Comparison of ENCODE assay signal across 16 cellular contexts in genomic region chr1:91924146-91924545, GRCh38. TPM values are rescaled to one million over a fixed set of nuclear protein-coding genes. Genes with fewer than 3 reads are reported as not detected.
A peak's percentile ranks its signal among the peaks of the same experiment; 100 is the strongest.
DNase-seq lines count a peak whose midpoint lies in the region; ATAC-seq and TF ChIP-seq lines count a peak whose summit lies in the region.
"Had no signal": no experiment of that assay in that cellular context is flagged by ENCODE, and none has a peak within 500 bp of the region (broad histone marks: within the 10 kb centered on the region; RNA-seq: fewer than 3 reads in every experiment).

No MANE protein-coding gene starts in this region.

- H3K27ac ChIP-seq in AG04450 (ENCODE audit: low read depth, low read length): peak overlapping the region; percentile 25
- H3K27ac ChIP-seq: BLaER1 treated with 17β-estradiol and CSF1 and Interleukin-3, amounts not matched to agents 10 nM and 100 nM had no signal

- no peak overlapping the region for H3K4me3 ChIP-seq in AG04450 (ENCODE audit: low read depth, low read length)
- H3K4me3 ChIP-seq in kidney epithelial cell (ENCODE audit: low read depth, low read length): no peak overlapping the region
- H3K4me3 ChIP-seq in Caco-2 (ENCODE audit: low read depth, low read length): no peak overlapping the region
- H3K4me3 ChIP-seq: BLaER1 treated with 17β-estradiol and CSF1 and Interleukin-3, amounts not matched to agents 10 nM and 100 nM had no signal

- H3K4me3 Mint-ChIP-seq in Caco-2 (ENCODE audit: unreplicated experiment) (no peak overlapping the region), glutamatergic neuron (ENCODE audit: unreplicated experiment) (no peak overlapping the region)
- H3K4me3 Mint-ChIP-seq: endodermal cell; neural crest cell; stimulated activated naive B cell treated with anti-CD40 and anti-IgM and Interleukin-4, amounts not matched to agents 10 μg/mL and 1 μg/mL and 100 μg/mL, for 72 hours had no signal

- no peaks in the 10 kb centered on the region for H3K27me3 ChIP-seq in AG04450 (ENCODE audit: control insufficient read depth, insufficient read depth, low read length)
- no peaks in the 10 kb centered on the region for H3K27me3 ChIP-seq in kidney epithelial cell (ENCODE audit: control insufficient read depth, insufficient read depth, low read length)
- H3K27me3 ChIP-seq in Caco-2 (replicated peaks; ENCODE audit: control insufficient read depth, insufficient read depth, low read length): no peaks in the 10 kb centered on the region
- H3K27me3 ChIP-seq: BLaER1 treated with 17β-estradiol and CSF1 and Interleukin-3, amounts not matched to agents 10 nM and 100 nM had no signal

- H3K4me1 Mint-ChIP-seq in Caco-2 (ENCODE audit: low read depth, unreplicated experiment) (peaks cover 3% of the 10 kb centered on the region), glutamatergic neuron (ENCODE audit: low read depth, unreplicated experiment) (no peaks in the 10 kb centered on the region)
- H3K4me1 Mint-ChIP-seq: stimulated activated naive B cell treated with anti-CD40 and anti-IgM and Interleukin-4, amounts not matched to agents 10 μg/mL and 1 μg/mL and 100 μg/mL, for 72 hours had no signal

- no peaks in the 10 kb centered on the region for H3K4me1 ChIP-seq in Caco-2

- TF ChIP-seq CTCF in AG04450 (IDR thresholded peaks at IDR 0.05; ENCODE audit: low read depth, low read length): no peak
- TF ChIP-seq CTCF in kidney epithelial cell (IDR thresholded peaks at IDR 0.05; ENCODE audit: insufficient read depth, low read length, poor library complexity, severe bottlenecking): no peak
- TF ChIP-seq CTCF in Caco-2 (IDR thresholded peaks at IDR 0.05; ENCODE audit: insufficient read depth in 1 of 2, low read depth in 1 of 2, low read length in 1 of 2, severe bottlenecking in 1 of 2, unreplicated experiment in 1 of 2): no peak
- TF ChIP-seq CTCF in glutamatergic neuron (IDR thresholded peaks at IDR 0.05; ENCODE audit: partially characterized antibody, unreplicated experiment): no peak

- H3K27ac Mint-ChIP-seq in Caco-2 (ENCODE audit: unreplicated experiment): no peak overlapping the region
- no peak overlapping the region for H3K27ac Mint-ChIP-seq in glutamatergic neuron (ENCODE audit: unreplicated experiment)
- H3K27ac Mint-ChIP-seq: endodermal cell; stimulated activated naive B cell treated with anti-CD40 and anti-IgM and Interleukin-4, amounts not matched to agents 10 μg/mL and 1 μg/mL and 100 μg/mL, for 72 hours had no signal

- H3K9me3 ChIP-seq in AG04450 (ENCODE audit: control insufficient read depth, insufficient read depth, low read length): no peaks in the 10 kb centered on the region
- H3K9me3 ChIP-seq in Caco-2: no peaks in the 10 kb centered on the region
- H3K9me3 ChIP-seq: BLaER1 treated with 17β-estradiol and CSF1 and Interleukin-3, amounts not matched to agents 10 nM and 100 nM had no signal

- no peak for ATAC-seq in HG02571 (IDR thresholded peaks at IDR 0.05; ENCODE audit: unreplicated experiment)
- ATAC-seq: activated CD4-positive, CD25-positive, alpha-beta regulatory T cell treated with anti-CD3 and anti-CD28 coated beads, Interleukin-2, amount 50 U/mL, for 24 hours; stimulated activated naive B cell treated with anti-CD40 and anti-IgM and Interleukin-4, amounts not matched to agents 10 μg/mL and 1 μg/mL and 100 μg/mL, for 72 hours had no signal

- CTCF ChIA-PET in AG04450 (lab: Charles Lee) (interaction anchor here (1.0 to 8.2 kb wide), 2 partner anchors 40 to 411 kb away, joined by 3 to 303 read pairs; no protein-coding TSS in a partner anchor), Caco-2 (lab: Charles Lee) (no interaction called here)

- DNase-seq in AG04450 (ENCODE audit: low read depth, low spot score) (peak; percentile 51), HS-27A (ENCODE audit: low read depth) (peak; percentile 63), astrocyte of the hippocampus (ENCODE audit: low read depth, low spot score) (peak; percentile 67), kidney epithelial cell (ENCODE audit: low read depth) (peak; percentile 62), Caco-2 (no peak), glutamatergic neuron (no peak), GOT3 (lab: John Stamatoyannopoulos, UW) (no peak)
- DNase-seq: activated naive CD4-positive, alpha-beta T cell treated with anti-CD3 and anti-CD28 coated beads, Interleukin-2, amount 50 U/mL, for 16 hours; endodermal cell; SHP77 treated with DMSO at 0.1 percent for 48 hours; stimulated activated naive B cell treated with anti-CD40 and anti-IgM and Interleukin-4, amounts not matched to agents 10 μg/mL and 1 μg/mL and 100 μg/mL, for 72 hours had no signal

- H3K36me3 Mint-ChIP-seq in Caco-2 (ENCODE audit: insufficient read depth, unreplicated experiment) (no peaks in the 10 kb centered on the region), glutamatergic neuron (ENCODE audit: unreplicated experiment) (peaks cover 5% of the 10 kb centered on the region)
- H3K36me3 Mint-ChIP-seq: stimulated activated naive B cell treated with anti-CD40 and anti-IgM and Interleukin-4, amounts not matched to agents 10 μg/mL and 1 μg/mL and 100 μg/mL, for 72 hours had no signal

- H3K27me3 Mint-ChIP-seq in Caco-2 (ENCODE audit: insufficient read depth, unreplicated experiment) (no peaks in the 10 kb centered on the region), glutamatergic neuron (ENCODE audit: unreplicated experiment) (peaks cover 2% of the 10 kb centered on the region)

- POLR2A ChIA-PET in AG04450 (lab: Yijun Ruan, JAX): no interaction called here
- POLR2A ChIA-PET in Caco-2 (lab: Charles Lee): no interaction called here

- no TSS peak for BruUV-seq in Caco-2 (replicated peaks; lab: Mats Ljungman, UMichigan)

- no peaks in the 10 kb centered on the region for H3K9me3 Mint-ChIP-seq in Caco-2 (ENCODE audit: unreplicated experiment)
- no peaks in the 10 kb centered on the region for H3K9me3 Mint-ChIP-seq in glutamatergic neuron (ENCODE audit: unreplicated experiment)
- H3K9me3 Mint-ChIP-seq: endodermal cell; stimulated activated naive B cell treated with anti-CD40 and anti-IgM and Interleukin-4, amounts not matched to agents 10 μg/mL and 1 μg/mL and 100 μg/mL, for 72 hours had no signal

- H3K36me3 ChIP-seq in kidney epithelial cell (ENCODE audit: control insufficient read depth, insufficient read depth, low read length) (no peaks in the 10 kb centered on the region), Caco-2 (ENCODE audit: control insufficient read depth, insufficient read depth, low read length) (no peaks in the 10 kb centered on the region)
- H3K36me3 ChIP-seq: BLaER1 treated with 17β-estradiol and CSF1 and Interleukin-3, amounts not matched to agents 10 nM and 100 nM had no signal

- intact Hi-C loops in Caco-2 (cut with micrococcal nuclease; ENCODE audit: unreplicated experiment): loop anchor here (10.0 kb wide), 1 partner anchor 129 kb away; no protein-coding TSS in a partner anchor

RNA-seq across cellular contexts. Expression of gene BRDT, which starts 25.1 kb away (rescaled TPM):
- polyA plus RNA-seq in AG04450 (2011; rRNA removed): not detected in 2 replicates
- not detected in 2 replicates for polyA minus RNA-seq in AG04450 (2011; rRNA and poly(A)+ RNA removed)
- total RNA-seq in kidney epithelial cell: not detected in 2 replicates
- total RNA-seq in Caco-2 (2022): not detected in 2 replicates
- not detected for total RNA-seq in glutamatergic neuron (ENCODE audit: unreplicated experiment)
- total RNA-seq: H1, neural crest cell had no signal

RNA-seq across cellular contexts. Expression of gene TGFBR3, which starts 38.2 kb away (rescaled TPM):
- polyA plus RNA-seq in AG04450 (2011; rRNA removed): 24.2 and 36.5 TPM in 2 replicates
- 88.9 and 89.2 TPM in 2 replicates for polyA minus RNA-seq in AG04450 (2011; rRNA and poly(A)+ RNA removed)
- 4.2 and 5.5 TPM in 2 replicates for total RNA-seq in kidney epithelial cell
- 12.2 and 15.2 TPM in 2 replicates for total RNA-seq in Caco-2 (2022)
- total RNA-seq in glutamatergic neuron (ENCODE audit: unreplicated experiment): 0.98 TPM

Comparison
In these comparisons a context has a peak if more than half of its experiments do, and no peak if none do; other contexts are left out.
1. DNase-seq: peak in AG04450 (single experiment), HS-27A (single experiment), astrocyte of the hippocampus (single experiment) and kidney epithelial cell (single experiment); none in Caco-2 (0 of 2), glutamatergic neuron (single experiment) and GOT3 (single experiment).